In genomic region chr7:7718461-7718860, GRCh38 we compare ENCODE assay signal across 1 cellular context.
TF ChIP-seq lines count a peak whose summit lies in the region.

RPA3 (minus strand) TSS chr7:7718607; CDS start chr7:7640418, 78,189 bp downstream.

TF ChIP-seq in K562, 482 proteins besides CTCF, POLR2A, EP300 and RAD21 (continued from another document):
- TF ChIP-seq TOE1 (IDR thresholded peaks at IDR 0.05; ENCODE audit: borderline replicate concordance) (no peak), TOE1 (CRISPR knock-in tag; IDR thresholded peaks at IDR 0.05; ENCODE audit: borderline replicate concordance, low read depth) (no peak), TARDBP (IDR thresholded peaks at IDR 0.05) (no peak), SMARCA4 (IDR thresholded peaks at IDR 0.05) (no peak)
